Comparison of ENCODE assay signal across 9 cellular contexts in the genomic region with DNA sequence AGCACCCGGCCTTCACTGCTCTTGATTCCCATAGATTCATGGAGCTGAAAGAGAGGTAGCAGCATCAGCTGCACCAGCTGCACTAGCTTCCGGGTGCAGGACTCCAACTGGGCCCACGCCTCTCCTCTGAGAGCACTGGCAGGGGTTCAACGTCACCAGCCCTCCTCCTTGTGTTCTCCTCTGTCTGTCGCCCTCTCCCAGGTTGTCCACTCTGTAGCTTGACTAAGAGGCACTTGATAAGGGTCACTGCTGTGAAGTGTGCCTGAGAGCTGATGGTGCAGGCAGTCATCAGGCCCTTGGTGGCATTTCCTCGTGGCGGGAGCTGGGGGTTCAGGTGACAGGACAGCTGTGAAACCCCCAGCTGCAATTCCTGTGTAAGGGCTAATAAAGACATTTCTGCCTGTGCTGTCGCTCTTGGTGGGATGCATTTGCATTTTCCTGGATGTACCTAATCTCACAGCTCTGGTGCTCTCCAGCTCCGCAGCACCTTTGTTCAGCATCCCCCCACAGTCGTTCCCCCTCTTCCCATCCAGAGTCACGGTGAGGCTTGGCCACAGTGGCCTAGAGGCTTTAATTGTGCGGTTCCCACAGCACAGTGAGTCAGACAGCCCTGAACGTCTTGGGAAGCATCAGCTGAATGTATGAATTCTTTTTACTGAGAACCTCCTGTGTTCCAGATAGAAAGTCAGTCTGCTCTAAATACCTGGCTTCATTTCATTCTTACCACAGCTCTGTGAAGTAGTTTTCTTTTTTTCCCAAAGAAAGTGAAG. TPM values are rescaled to one million over a fixed set of nuclear protein-coding genes. Genes with fewer than 3 reads are reported as not detected.
DNase-seq lines count a peak whose midpoint lies in the region; ATAC-seq, FAIRE-seq and TF ChIP-seq lines count a peak whose summit lies in the region.
"Had no signal": no experiment of that assay in that cellular context is flagged by ENCODE, and none has a peak within 500 bp of the region (broad histone marks: within the 10 kb centered on the region; RNA-seq: fewer than 3 reads in every experiment).

No MANE protein-coding gene starts in this region.

- no peaks in the 10 kb centered on the region for H3K9me3 ChIP-seq in A549

- intact Hi-C loops in posterior vena cava (cut with DNase I), result loop anchor here in 1 of 2 donors (5.0 kb wide), 1 partner anchor 40 kb away; no protein-coding TSS in a partner anchor

- TF ChIP-seq EP300 in A549 (IDR thresholded peaks at IDR 0.05), result no peak

- DNase-seq in A549 (ENCODE audit: low read depth in 1 of 2, low spot score in 1 of 2) (no peak), M059J (ENCODE audit: low read depth) (peak; percentile 91), islet precursor cell (peak; percentile 84), posterior vena cava (ENCODE audit: low spot score) (no peak), SK-N-DZ (ENCODE audit: low spot score) (no peak), GM10266 (ENCODE audit: extremely low spot score) (no peak)
- DNase-seq in activated naive CD4-positive, alpha-beta T cell treated with anti-CD3 and anti-CD28 coated beads, Interleukin-2, amount 50 U/mL, for 72 hours (ENCODE audit: low spot score in 2 of 2), result no peak
- DNase-seq: NCI-H1930 had no signal

- no peak for TF ChIP-seq POLR2A in A549 (IDR thresholded peaks at IDR 0.05; ENCODE audit: low read length)

- H3K27ac ChIP-seq in A549, result peak overlapping the region; percentile 31 to 56; a peak in 3 of 6 replicates

- ATAC-seq in A549 (peak in 1 of 2 experiments; percentile 37; a peak in 3 of 6 replicates), HG02870 (IDR thresholded peaks at IDR 0.05; ENCODE audit: unreplicated experiment) (no peak)
- ATAC-seq in activated naive CD4-positive, alpha-beta T cell treated with anti-CD3 and anti-CD28 coated beads, Interleukin-2, amount 50 U/mL, for 72 hours, result no peak

- H3K4me2 ChIP-seq in A549, result peak overlapping the region; percentile 33; the same call in 2 of the 3 replicates

- H3K4me3 ChIP-seq in A549, result no peak overlapping the region

- TF ChIP-seq CTCF in A549 (IDR thresholded peaks at IDR 0.05), result no peak
- no peak for TF ChIP-seq CTCF in GM10266 (IDR thresholded peaks at IDR 0.05; ENCODE audit: control insufficient read depth, insufficient read depth, low read depth, missing control alignments)

- peaks cover 0 to 15% of the 10 kb centered on the region in 2 donors for H3K36me3 Mint-ChIP-seq in activated naive CD4-positive, alpha-beta T cell treated with anti-CD3 and anti-CD28 coated beads, Interleukin-2, amount 50 U/mL, for 72 hours

- H3K27ac Mint-ChIP-seq in activated naive CD4-positive, alpha-beta T cell treated with anti-CD3 and anti-CD28 coated beads, Interleukin-2, amount 50 U/mL, for 72 hours, result peak overlapping the region; percentile 80 to 85

- POLR2A ChIA-PET in A549 (lab: Yijun Ruan, JAX), result interaction anchor here (1.1 kb wide), 1 partner anchor 10 kb away, joined by 3 read pairs; no protein-coding TSS in a partner anchor

- CTCF ChIA-PET in A549 (lab: Yijun Ruan, JAX), result interaction anchor here (0.5 to 14.2 kb wide), 8 partner anchors 10 to 685 kb away, joined by 3 to 120 read pairs (median 4); no protein-coding TSS in a partner anchor

- FAIRE-seq in A549 (lab: Jason Lieb, UNC), result no peak

- peaks cover 47% of the 10 kb centered on the region for H3K4me1 ChIP-seq in A549

- TF ChIP-seq RAD21 in A549 (conservative IDR thresholded peaks at IDR 0.05 in 1 of 2, IDR thresholded peaks at IDR 0.05 in 1 of 2), result no peak

- 75% methylated on average over 13 of the region's 13 CpGs for WGBS in A549 (ENCODE audit: missing lambda C conversion rate)

- H3K9me3 Mint-ChIP-seq in activated naive CD4-positive, alpha-beta T cell treated with anti-CD3 and anti-CD28 coated beads, Interleukin-2, amount 50 U/mL, for 72 hours, result no peaks in the 10 kb centered on the region

TF ChIP-seq in A549, 52 proteins besides CTCF, POLR2A, EP300 and RAD21:
- no peak for TF ChIP-seq FOSL2 (IDR thresholded peaks at IDR 0.05)
- TF ChIP-seq FOSL2 (CRISPR knock-in tag; IDR thresholded peaks at IDR 0.05), result no peak
- TF ChIP-seq CHD2 (IDR thresholded peaks at IDR 0.05; ENCODE audit: low read length, partially characterized antibody), result no peak
- no peak for TF ChIP-seq CBX2 (IDR thresholded peaks at IDR 0.05; ENCODE audit: borderline replicate concordance, low read depth)

RNA-seq across cellular contexts. Expression of gene MLXIP, which starts 28.5 kb away (rescaled TPM):
- 7.0 and 11.6 TPM in 2 replicates for polyA plus RNA-seq in A549 (2011; rRNA removed)
- 11.5 and 15.8 TPM in 2 replicates for polyA plus RNA-seq in A549 (2012; cell fraction: cytosol; rRNA removed)
- 36.8 and 38.6 TPM in 2 replicates for polyA plus RNA-seq in A549 (2012; cell fraction: nucleus; rRNA removed)
- 18.1 to 21.4 TPM (median 21.2 TPM) in 3 replicates for polyA plus RNA-seq in A549 (2017; fragmentation: RNase III; extraction: RNeasy Plus Mini Kit Qiagen cat#74134 plus additional on column Dnase treatment)
- 19.7 and 23.3 TPM in 2 replicates for polyA minus RNA-seq in A549 (2011; rRNA and poly(A)+ RNA removed)
- total RNA-seq in M059J (2014; rRNA removed; shearing (Covaris generic)), result 3.2 and 7.7 TPM in 2 replicates
- 10 to 100 TPM; 34.9 to 36.0 TPM for total RNA-seq in activated naive CD4-positive, alpha-beta T cell treated with anti-CD3 and anti-CD28 coated beads, Interleukin-2, amount 50 U/mL, for 72 hours
- 10 to 100 TPM; 78.3 to 81.4 TPM for total RNA-seq in posterior vena cava
- 15.9 and 17.4 TPM in 2 replicates for polyA plus RNA-seq in SK-N-DZ (2014; cell fraction: cytosol; rRNA removed)
- 19.5 and 42.0 TPM in 2 replicates for polyA plus RNA-seq in SK-N-DZ (2014; cell fraction: nucleus; rRNA removed)

Comparison
In these comparisons a context has a peak if more than half of its experiments do, and no peak if none do; other contexts are left out.
1. DNase-seq: peak in M059J (single experiment) and islet precursor cell (single experiment); none in A549 (0 of 2), activated naive CD4-positive, alpha-beta T cell treated with anti-CD3 and anti-CD28 coated beads, Interleukin-2, amount 50 U/mL, for 72 hours (0 of 2), posterior vena cava (single experiment), SK-N-DZ (single experiment) and GM10266 (single experiment).